Comparison of ENCODE assay signal across 1 cellular context in the genomic region with DNA sequence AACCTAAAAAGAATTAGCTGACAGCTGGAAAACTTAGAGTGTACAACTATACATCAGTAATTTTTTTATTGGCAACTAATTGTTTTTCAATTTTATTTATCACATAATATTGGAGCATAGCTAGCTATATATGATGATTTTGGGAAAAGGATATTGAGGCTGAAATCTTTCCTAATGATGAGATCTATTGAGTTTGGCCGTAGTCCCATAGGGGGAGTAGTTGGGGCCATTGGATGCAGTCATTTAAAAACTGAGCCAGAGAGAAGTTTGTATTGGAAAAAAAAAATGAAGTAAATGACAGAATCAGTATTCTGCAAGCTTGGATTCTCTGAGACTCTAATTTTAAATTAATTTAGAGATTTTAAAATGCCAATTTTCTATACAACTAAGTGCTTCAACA.
TF ChIP-seq lines count a peak whose summit lies in the region.

No MANE protein-coding gene starts in this region.

TF ChIP-seq in H1, 55 proteins besides CTCF, POLR2A, EP300 and RAD21:
- TF ChIP-seq MAFK (IDR thresholded peaks at IDR 0.05; ENCODE audit: low read depth, low read length): no peak
- no peak for TF ChIP-seq SRF (IDR thresholded peaks at IDR 0.05; ENCODE audit: low read depth, low read length)
- TF ChIP-seq SIN3A (conservative IDR thresholded peaks at IDR 0.05 in 1 of 2, IDR thresholded peaks at IDR 0.05 in 1 of 2; ENCODE audit: low read depth in 1 of 2, low read length in 2 of 2): no peak
- TF ChIP-seq SP4 (IDR thresholded peaks at IDR 0.05; ENCODE audit: low read length): no peak
- no peak for TF ChIP-seq HDAC6 (IDR thresholded peaks at IDR 0.05; ENCODE audit: low read depth, low read length)
- TF ChIP-seq POU5F1 (IDR thresholded peaks at IDR 0.05; ENCODE audit: low read depth, low read length): no peak
